11 cellular contexts compared by ENCODE assay signal in the genomic region with DNA sequence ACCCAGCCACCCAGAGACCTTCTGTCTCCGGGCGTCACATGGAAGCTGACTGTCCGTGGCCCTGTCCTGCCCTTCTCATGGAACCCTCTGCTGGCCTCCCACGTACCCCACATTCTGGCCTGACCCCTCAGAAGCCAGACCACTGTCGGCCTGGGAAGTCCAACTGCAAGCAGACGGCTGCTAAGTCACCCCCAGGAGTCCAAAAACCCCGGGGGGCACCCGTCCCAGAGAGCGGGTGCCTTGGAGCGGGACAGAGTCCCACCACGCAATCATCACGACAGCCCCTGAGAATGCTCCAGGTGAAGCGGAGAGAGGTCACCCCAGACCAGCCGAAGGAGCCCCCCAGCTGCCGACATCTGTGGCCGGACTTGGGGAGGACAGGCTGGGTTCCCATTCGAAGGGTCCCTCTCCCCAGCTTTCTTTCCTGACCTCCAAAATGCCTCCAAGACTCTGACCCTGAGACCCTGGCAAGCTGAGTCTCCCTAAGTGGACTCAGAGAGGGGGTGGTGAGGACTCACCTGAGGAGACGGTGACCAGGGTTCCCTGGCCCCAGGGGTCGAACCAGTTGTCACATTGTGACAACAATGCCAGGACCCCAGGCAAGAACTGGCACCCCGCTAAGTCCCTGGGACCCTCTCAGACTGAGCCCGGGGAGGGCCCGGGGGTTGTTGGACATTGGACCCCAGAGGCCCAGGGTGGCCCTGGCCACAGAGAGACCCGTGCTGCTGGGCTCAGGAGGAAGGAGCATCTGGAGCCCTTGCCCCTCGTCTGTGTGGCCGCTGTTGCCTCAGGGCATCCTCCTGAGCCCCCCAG.
DNase-seq lines count a peak whose midpoint lies in the region; ATAC-seq lines count a peak whose summit lies in the region.
"Had no signal": no experiment of that assay in that cellular context is flagged by ENCODE, and none has a peak within 500 bp of the region (broad histone marks: within the 10 kb centered on the region; RNA-seq: fewer than 3 reads in every experiment).

No MANE protein-coding gene starts in this region.

- peak overlapping the region; percentile 3 for H3K4me3 ChIP-seq in thymus (ENCODE audit: low read length)
- H3K4me3 ChIP-seq: A549 had no signal

- H3K4me1 Mint-ChIP-seq in activated CD4-positive, alpha-beta T cell treated with anti-CD3 and anti-CD28 coated beads, Interleukin-2, amount 10 ng/mL, durations not matched to agents 24 days and 14 days: peaks cover 37% of the 10 kb centered on the region
- H3K4me1 Mint-ChIP-seq in T-cell: peaks cover 24 to 38% (median 31%) of the 10 kb centered on the region in 3 donors

- intact Hi-C loops in activated CD4-positive, alpha-beta T cell treated with anti-CD3 and anti-CD28 coated beads, Interleukin-2, amount 10 ng/mL, durations not matched to agents 24 days and 14 days (cut with micrococcal nuclease): loop anchor here (5.0 kb wide), 1 partner anchor 149 kb away; no protein-coding TSS in a partner anchor

- H3K4me3 Mint-ChIP-seq in activated CD4-positive, alpha-beta T cell treated with anti-CD3 and anti-CD28 coated beads, Interleukin-2, amount 10 ng/mL, durations not matched to agents 24 days and 14 days: peak overlapping the region; percentile 34
- H3K4me3 Mint-ChIP-seq in T-cell: peak overlapping the region in 2 of 3 donors; percentile 34 to 68

- no peaks in the 10 kb centered on the region for H3K9me3 Mint-ChIP-seq in activated CD4-positive, alpha-beta T cell treated with anti-CD3 and anti-CD28 coated beads, Interleukin-2, amount 10 ng/mL, durations not matched to agents 24 days and 14 days
- no peaks in the 10 kb centered on the region for H3K9me3 Mint-ChIP-seq in T-cell

- no peaks in the 10 kb centered on the region for H3K9me3 ChIP-seq in thymus (ENCODE audit: control insufficient read depth)
- H3K9me3 ChIP-seq: A549 had no signal

- H3K27ac ChIP-seq in thymus (ENCODE audit: low read depth) (peak overlapping the region; percentile 26), substantia nigra (ENCODE audit: low read depth, low read length, poor library complexity, severe bottlenecking) (no peak overlapping the region)
- H3K27ac ChIP-seq: A549 had no signal

- no peaks in the 10 kb centered on the region for H3K36me3 ChIP-seq in thymus (ENCODE audit: control insufficient read depth, insufficient read depth)

- 42% methylated on average over 25 of the region's 25 CpGs for WGBS in thymus

- POLR2A ChIA-PET in T-cell (lab: Charles Lee): no interaction called here

- ATAC-seq in T-cell (replicated peaks in 1 of 4) (no peak), GM21717 (IDR thresholded peaks at IDR 0.05; ENCODE audit: unreplicated experiment) (no peak), GM18873 (IDR thresholded peaks at IDR 0.05; ENCODE audit: low FRiP score, unreplicated experiment) (no peak)
- ATAC-seq: PC-3 had no signal

- H3K27me3 Mint-ChIP-seq in activated CD4-positive, alpha-beta T cell treated with anti-CD3 and anti-CD28 coated beads, Interleukin-2, amount 10 ng/mL, durations not matched to agents 24 days and 14 days: peaks cover 3% of the 10 kb centered on the region
- H3K27me3 Mint-ChIP-seq in T-cell: peaks cover 6 to 27% of the 10 kb centered on the region in 2 donors

- peaks cover 39% of the 10 kb centered on the region for H3K4me1 ChIP-seq in thymus (ENCODE audit: control insufficient read depth, insufficient read depth, low read length)
- H3K4me1 ChIP-seq: A549 had no signal

- CTCF ChIA-PET in T-cell (lab: Charles Lee): no interaction called here

- H3K36me3 Mint-ChIP-seq in activated CD4-positive, alpha-beta T cell treated with anti-CD3 and anti-CD28 coated beads, Interleukin-2, amount 10 ng/mL, durations not matched to agents 24 days and 14 days (ENCODE audit: low read depth): peaks cover 2% of the 10 kb centered on the region
- H3K36me3 Mint-ChIP-seq in T-cell: no peaks in the 10 kb centered on the region

- peaks cover 8% of the 10 kb centered on the region for H3K27me3 ChIP-seq in thymus (ENCODE audit: control insufficient read depth, insufficient read depth)

- DNase-seq in activated CD4-positive, alpha-beta T cell treated with anti-CD3 and anti-CD28 coated beads, Interleukin-2, amount 10 ng/mL, durations not matched to agents 24 days and 14 days: no peak
- DNase-seq in activated CD4-positive, alpha-beta T cell treated with anti-CD3 and anti-CD28 coated beads, Interleukin-2, amount 50 U/mL, for 1 hour: no peak
- DNase-seq in T-cell (peak in 5 of 34 experiments; percentile 2 to 17 (median 3)), iPS-NIHi11 (ENCODE audit: low spot score) (peak; percentile 3), substantia nigra (lab: John Stamatoyannopoulos, UW) (no peak)
- DNase-seq: NCI-H1417, PC-3 had no signal

- H3K27ac Mint-ChIP-seq in activated CD4-positive, alpha-beta T cell treated with anti-CD3 and anti-CD28 coated beads, Interleukin-2, amount 10 ng/mL, durations not matched to agents 24 days and 14 days: peak overlapping the region; percentile 85
- H3K27ac Mint-ChIP-seq in T-cell: peak overlapping the region; percentile 44 to 83
